11 cellular contexts compared by ENCODE assay signal in genomic region chr3:9172851-9173320, GRCh38.
A peak's percentile ranks its signal among the peaks of the same experiment; 100 is the strongest.
DNase-seq lines count a peak whose midpoint lies in the region; ATAC-seq and TF ChIP-seq lines count a peak whose summit lies in the region.
"Had no signal": no experiment of that assay in that cellular context is flagged by ENCODE, and none has a peak within 500 bp of the region (broad histone marks: within the 10 kb centered on the region; RNA-seq: fewer than 3 reads in every experiment).

No MANE protein-coding gene starts in this region.

- H3K4me1 Mint-ChIP-seq in brain: peaks cover 80% of the 10 kb centered on the region

- H3K9me3 ChIP-seq in BLaER1 (no peaks in the 10 kb centered on the region), Karpas-422 (ENCODE audit: low read length) (no peaks in the 10 kb centered on the region)

- H3K9ac ChIP-seq in BLaER1: no peak overlapping the region
- H3K9ac ChIP-seq in Karpas-422 (ENCODE audit: low read length): no peak overlapping the region

- no peaks in the 10 kb centered on the region for H3K27me3 Mint-ChIP-seq in brain
- H3K27me3 Mint-ChIP-seq: naive B cell had no signal

- no peak overlapping the region for H2AFZ ChIP-seq in Karpas-422 (ENCODE audit: low read length)

- H3K9me2 ChIP-seq in Karpas-422 (replicated peaks; ENCODE audit: insufficient read depth, low read length): no peaks in the 10 kb centered on the region

- H3K27me3 ChIP-seq in BLaER1: no peaks in the 10 kb centered on the region
- no peaks in the 10 kb centered on the region for H3K27me3 ChIP-seq in layer of hippocampus (ENCODE audit: control insufficient read depth, insufficient read depth, low read length)
- no peaks in the 10 kb centered on the region for H3K27me3 ChIP-seq in Karpas-422 (ENCODE audit: low read length)

- no peak overlapping the region for H3K27ac ChIP-seq in BLaER1
- H3K27ac ChIP-seq in layer of hippocampus (ENCODE audit: low read depth, low read length): peak overlapping the region; percentile 35
- H3K27ac ChIP-seq in Karpas-422 (ENCODE audit: low read length): no peak overlapping the region

- H3K36me3 ChIP-seq in BLaER1: no peaks in the 10 kb centered on the region
- H3K36me3 ChIP-seq in Karpas-422 (ENCODE audit: insufficient read depth, low read length): no peaks in the 10 kb centered on the region

- peaks cover 21% of the 10 kb centered on the region for H3K36me3 Mint-ChIP-seq in brain
- H3K36me3 Mint-ChIP-seq: naive B cell had no signal

- peak overlapping the region in 1 of 5 experiments; percentile 36 for H3K4me3 Mint-ChIP-seq in brain
- H3K4me3 Mint-ChIP-seq: CD8-positive, alpha-beta memory T cell had no signal

- peak overlapping the region; percentile 21; the same call in 1 of the 2 replicates for H3K4me2 ChIP-seq in BLaER1
- H3K4me2 ChIP-seq in Karpas-422 (ENCODE audit: low read depth, low read length, poor library complexity, severe bottlenecking): no peak overlapping the region

- no peaks in the 10 kb centered on the region for H3K79me2 ChIP-seq in Karpas-422 (ENCODE audit: low read length)

- no peak overlapping the region for H3K4me3 ChIP-seq in BLaER1
- no peak overlapping the region for H3K4me3 ChIP-seq in LNCaP clone FGC (ENCODE audit: low read depth, low read length)
- no peak overlapping the region for H3K4me3 ChIP-seq in Karpas-422 (ENCODE audit: low read length)

- H3K4me1 ChIP-seq in BLaER1 (peaks cover 47% of the 10 kb centered on the region), Karpas-422 (ENCODE audit: low read length) (peaks cover 23% of the 10 kb centered on the region)

- peak overlapping the region; percentile 59 to 80 (median 75) for H3K27ac Mint-ChIP-seq in brain
- H3K27ac Mint-ChIP-seq: CD8-positive, alpha-beta memory T cell had no signal

- no peak for DNase-seq in LNCaP clone FGC (ENCODE audit: low read depth)
- no peak for DNase-seq in Karpas-422
- no peak for DNase-seq in stimulated activated naive CD4-positive, alpha-beta T cell (lab: John Stamatoyannopoulos, UW)
- DNase-seq: activated gamma-delta T cell; CD8-positive, alpha-beta memory T cell; naive B cell had no signal

- no peaks in the 10 kb centered on the region for H3K9me3 Mint-ChIP-seq in brain

- H4K20me1 ChIP-seq in BLaER1 (no peaks in the 10 kb centered on the region), Karpas-422 (ENCODE audit: insufficient read depth, low read depth, low read length) (no peaks in the 10 kb centered on the region)

- TF ChIP-seq CTCF in LNCaP clone FGC (IDR thresholded peaks at IDR 0.05; ENCODE audit: control insufficient read depth, extremely low read depth, insufficient read depth) (peak; percentile 36), brain (conservative IDR thresholded peaks at IDR 0.05) (no peak)

- ATAC-seq in HG03025 (IDR thresholded peaks at IDR 0.05; ENCODE audit: low FRiP score, unreplicated experiment): no peak
- ATAC-seq in HG02981 (IDR thresholded peaks at IDR 0.05; ENCODE audit: unreplicated experiment): no peak
